In genomic region chr15:83835384-83836010, GRCh38 we compare ENCODE assay signal across 17 cellular contexts.
DNase-seq lines count a peak whose midpoint lies in the region; ATAC-seq and TF ChIP-seq lines count a peak whose summit lies in the region.
"Had no signal": no experiment of that assay in that cellular context is flagged by ENCODE, and none has a peak within 500 bp of the region (broad histone marks: within the 10 kb centered on the region; RNA-seq: fewer than 3 reads in every experiment).

No MANE protein-coding gene starts in this region.

- no peak for TF ChIP-seq CTCF in epithelial cell of proximal tubule (conservative IDR thresholded peaks at IDR 0.05; ENCODE audit: low read depth, low read length)

- DNase-seq in Caki2 (ENCODE audit: low read depth) (peak; percentile 29), epithelial cell of proximal tubule (ENCODE audit: low read depth) (peak; percentile 25), kidney tubule cell (ENCODE audit: low spot score) (peak; percentile 10), aorta (no peak), NCI-H2029 (lab: John Stamatoyannopoulos, UW) (no peak), NCI-H2029 treated with DMSO at 0.1 percent for 48 hours (lab: John Stamatoyannopoulos, UW) (no peak)
- no peak for DNase-seq in activated CD4-positive, CD25-positive, alpha-beta regulatory T cell treated with anti-CD3 and anti-CD28 coated beads, Interleukin-2, amount 50 U/mL, for 72 hours
- DNase-seq: AML-193; Caco-2; CD4-positive, alpha-beta T cell; DMS153; DMS79; GDM1; H9 had no signal

- no peak overlapping the region for H3K27ac ChIP-seq in aorta (ENCODE audit: low read depth in 1 of 2, low read length in 2 of 2)
- H3K27ac ChIP-seq: 22Rv1, A549, C4-2B had no signal

- H3K4me3 ChIP-seq in epithelial cell of proximal tubule (ENCODE audit: low read depth, low read length) (no peak overlapping the region), aorta (ENCODE audit: low read length in 2 of 2) (no peak overlapping the region)
- H3K4me3 ChIP-seq: A549 had no signal

- in situ Hi-C loops in Caki2 (cut with HindIII; ENCODE audit: low pct_unique_long_range_greater_than_20kb, low sequenced_read_pairs) = no loop called here

- peak; percentile 62 for ATAC-seq in aorta (ENCODE audit: low FRiP score)
- ATAC-seq: A549 had no signal

- H3K4me1 ChIP-seq in aorta (ENCODE audit: control insufficient read depth in 1 of 2, insufficient read depth in 2 of 2, low read length in 2 of 2) = peaks cover 0 to 2% of the 10 kb centered on the region in 2 donors
- H3K4me1 ChIP-seq: A549, Caco-2 had no signal

- no peaks in the 10 kb centered on the region for H3K9me3 ChIP-seq in aorta (ENCODE audit: control insufficient read depth, low read length)
- H3K9me3 ChIP-seq: A549, Caco-2 had no signal

- no peaks in the 10 kb centered on the region for H3K27me3 ChIP-seq in aorta (ENCODE audit: control insufficient read depth in 1 of 2, insufficient read depth in 2 of 2, low read length in 1 of 2)

- H3K36me3 ChIP-seq in aorta (ENCODE audit: control insufficient read depth in 1 of 2, insufficient read depth in 2 of 2, low read length in 1 of 2) = peaks cover 0 to 4% of the 10 kb centered on the region in 2 donors

- WGBS in aorta, 2 donors = 99 to 100% methylated on average over 1 of the region's 1 CpG

- intact Hi-C loops in aorta (cut with DNase I) = loop anchor here in 1 of 2 donors (5.0 kb wide), 1 partner anchor 178 kb away; no protein-coding TSS in a partner anchor

Comparison
In these comparisons a context has a peak if more than half of its experiments do, and no peak if none do; other contexts are left out.
1. DNase-seq: peak in Caki2 (single experiment), epithelial cell of proximal tubule (single experiment) and kidney tubule cell (single experiment); none in aorta (0 of 2), NCI-H2029 (single experiment), activated CD4-positive, CD25-positive, alpha-beta regulatory T cell treated with anti-CD3 and anti-CD28 coated beads, Interleukin-2, amount 50 U/mL, for 72 hours (single experiment) and NCI-H2029 treated with DMSO at 0.1 percent for 48 hours (single experiment).